ENCODE assay signal across 11 cellular contexts in the genomic region with DNA sequence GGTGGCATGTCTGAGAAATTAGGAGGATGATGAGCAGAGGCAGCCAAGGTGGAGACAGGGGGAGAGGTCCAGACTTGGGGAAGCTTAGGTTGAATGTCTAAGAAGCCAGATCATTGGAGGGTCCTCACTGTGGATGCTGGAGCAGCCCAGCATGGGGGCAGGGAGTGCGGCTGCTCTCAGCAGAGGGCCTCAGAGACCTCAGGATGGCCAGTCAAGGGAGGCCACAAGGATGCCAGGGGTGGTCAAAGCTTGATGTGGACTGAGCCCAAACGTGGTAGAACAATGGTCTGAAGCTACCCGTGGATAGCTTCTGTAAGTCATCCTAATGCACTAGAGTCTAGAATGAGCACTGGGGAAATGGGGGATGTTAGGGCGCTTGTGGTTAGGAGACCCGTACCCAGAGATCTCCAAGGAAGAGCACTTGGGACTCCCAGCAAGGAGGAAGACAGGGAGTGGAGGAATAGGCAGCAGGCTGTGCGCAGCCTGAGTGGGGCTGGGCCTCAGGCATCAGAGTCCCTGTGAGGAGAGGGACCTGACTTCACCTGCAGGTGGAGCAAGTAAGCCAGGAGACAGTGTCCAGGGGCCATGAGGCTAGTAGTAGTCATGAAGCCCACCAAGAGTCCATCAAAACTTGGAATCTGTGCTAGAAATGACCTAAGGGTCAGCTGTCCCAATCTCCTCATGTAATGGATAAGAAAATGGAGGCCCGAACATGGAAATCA. TPM values are rescaled to one million over a fixed set of nuclear protein-coding genes. Genes with fewer than 3 reads are reported as not detected.
DNase-seq lines count a peak whose midpoint lies in the region; ATAC-seq and TF ChIP-seq lines count a peak whose summit lies in the region.
"Had no signal": no experiment of that assay in that cellular context is flagged by ENCODE, and none has a peak within 500 bp of the region (broad histone marks: within the 10 kb centered on the region; RNA-seq: fewer than 3 reads in every experiment).

No MANE protein-coding gene starts in this region.

- H3K79me2 ChIP-seq in hepatocyte, result no peaks in the 10 kb centered on the region

- TF ChIP-seq CTCF in hepatocyte (IDR thresholded peaks at IDR 0.05; ENCODE audit: poor library complexity), result peak; percentile 33

- no peak overlapping the region for H3K4me3 ChIP-seq in hepatocyte

- DNase-seq in AG20443 (ENCODE audit: low spot score) (peak; percentile 36), GM19238 (ENCODE audit: insufficient read length, low spot score) (peak; percentile 33), SHP77 (lab: John Stamatoyannopoulos, UW) (peak; percentile 40 to 51), hepatocyte (ENCODE audit: low spot score) (peak; percentile 37), mucosa of gallbladder (ENCODE audit: low spot score) (no peak), NCI-H1436 treated with DMSO at 0.1 percent for 48 hours (lab: John Stamatoyannopoulos, UW) (no peak)
- no peak for DNase-seq in NK-92 treated with Interleukin-12 subunit alpha and Interleukin-12 subunit beta, amount 100 ng/mL, for 24 hours (lab: John Stamatoyannopoulos, UW)
- DNase-seq: activated naive CD8-positive, alpha-beta T cell treated with anti-CD3 and anti-CD28 coated beads, Interleukin-2, amount 10 ng/mL, durations not matched to agents 7 days and 5 days; NCI-H226 had no signal

- H4K20me1 ChIP-seq in hepatocyte (ENCODE audit: insufficient read depth, poor library complexity, severe bottlenecking), result no peaks in the 10 kb centered on the region

- WGBS in hepatocyte (ENCODE audit: low lambda C conversion rate, missing lambda C conversion rate), result 72% methylated on average over 7 of the region's 7 CpGs

- no peaks in the 10 kb centered on the region for H3K4me1 ChIP-seq in hepatocyte (ENCODE audit: insufficient read depth)

- no peak overlapping the region for H3K27ac ChIP-seq in hepatocyte

- no peak for ATAC-seq in GM19463 (IDR thresholded peaks at IDR 0.05; ENCODE audit: unreplicated experiment)

- H3K36me3 ChIP-seq in hepatocyte (replicated peaks; ENCODE audit: insufficient read depth, low read depth), result no peaks in the 10 kb centered on the region

- H3K27me3 ChIP-seq in hepatocyte, result peaks cover 21% of the 10 kb centered on the region

- H3K4me2 ChIP-seq in hepatocyte, result no peak overlapping the region

- no peaks in the 10 kb centered on the region for H3K9me3 ChIP-seq in hepatocyte (ENCODE audit: low read depth)

- no peaks in the 10 kb centered on the region for H3K9me2 ChIP-seq in hepatocyte (replicated peaks; ENCODE audit: insufficient read depth)

- no peak overlapping the region for H2AFZ ChIP-seq in hepatocyte

RNA-seq across cellular contexts. Expression of a gene that starts 4.3 kb away (rescaled TPM):
- total RNA-seq in hepatocyte (3.2 and 11.9 TPM in 2 replicates), mucosa of gallbladder (19.1 TPM)
- polyA plus RNA-seq in hepatocyte, result 1.9 and 6.4 TPM in 2 replicates

RNA-seq across cellular contexts. Expression of a gene that starts 4.7 kb away (rescaled TPM):
- not detected in 2 replicates for total RNA-seq in hepatocyte
- polyA plus RNA-seq in hepatocyte, result not detected in 2 replicates
- not detected for total RNA-seq in mucosa of gallbladder
- total RNA-seq: activated naive CD8-positive, alpha-beta T cell treated with anti-CD3 and anti-CD28 coated beads, Interleukin-2, amount 10 ng/mL, durations not matched to agents 7 days and 5 days; lung microvascular endothelial cell had no signal

RNA-seq across cellular contexts. Expression of a gene that starts 22.0 kb away (rescaled TPM):
- total RNA-seq in hepatocyte (not detected in 2 replicates), mucosa of gallbladder (0.75 TPM)
- 1.1 TPM in 1 of 2 replicates, not detected in the other for polyA plus RNA-seq in hepatocyte
- total RNA-seq: activated naive CD8-positive, alpha-beta T cell treated with anti-CD3 and anti-CD28 coated beads, Interleukin-2, amount 10 ng/mL, durations not matched to agents 7 days and 5 days; lung microvascular endothelial cell had no signal

RNA-seq across cellular contexts. Expression of a gene that starts 37.5 kb away (rescaled TPM):
- total RNA-seq in hepatocyte, result 0.70 TPM in 1 of 2 replicates, not detected in the other
- polyA plus RNA-seq in hepatocyte, result 0.60 and 2.2 TPM in 2 replicates
- 7.0 TPM for total RNA-seq in mucosa of gallbladder
- total RNA-seq: lung microvascular endothelial cell had no signal

RNA-seq across cellular contexts. Expression of a gene that starts 40.6 kb away (rescaled TPM):
- total RNA-seq in hepatocyte, result not detected in 2 replicates
- not detected in 2 replicates for polyA plus RNA-seq in hepatocyte
- not detected for total RNA-seq in mucosa of gallbladder
- total RNA-seq: activated naive CD8-positive, alpha-beta T cell treated with anti-CD3 and anti-CD28 coated beads, Interleukin-2, amount 10 ng/mL, durations not matched to agents 7 days and 5 days; lung microvascular endothelial cell had no signal

Comparison
In these comparisons a context has a peak if more than half of its experiments do, and no peak if none do; other contexts are left out.
1. DNase-seq: peak in AG20443 (single experiment), GM19238 (single experiment), SHP77 (2 of 2) and hepatocyte (single experiment); none in NK-92 treated with Interleukin-12 subunit alpha and Interleukin-12 subunit beta, amount 100 ng/mL, for 24 hours (single experiment), mucosa of gallbladder (single experiment) and NCI-H1436 treated with DMSO at 0.1 percent for 48 hours (single experiment).